8 cellular contexts compared by ENCODE assay signal in genomic region chr11:43681543-43681942, GRCh38. TPM values are rescaled to one million over a fixed set of nuclear protein-coding genes. Genes with fewer than 3 reads are reported as not detected.
A peak's percentile ranks its signal among the peaks of the same experiment; 100 is the strongest.
DNase-seq lines count a peak whose midpoint lies in the region; TF ChIP-seq lines count a peak whose summit lies in the region.

No MANE protein-coding gene starts in this region.

- H3K9me3 Mint-ChIP-seq in mesothelial cell of epicardium: no peaks in the 10 kb centered on the region

- peak overlapping the region; percentile 93 for H3K4me3 Mint-ChIP-seq in mesothelial cell of epicardium

- peak overlapping the region; percentile 86 to 87 for H3K4me3 ChIP-seq in cardiac fibroblast (replicated peaks in 1 of 2; ENCODE audit: low read depth in 2 of 2, low read length in 2 of 2)

- DNase-seq in NCI-H1092 treated with DMSO at 0.1 percent for 48 hours (lab: John Stamatoyannopoulos, UW) (peak; percentile 41), NCI-H1092 (lab: John Stamatoyannopoulos, UW) (no peak), NCI-H446 treated with DMSO at 0.1 percent for 48 hours (lab: John Stamatoyannopoulos, UW) (peak; percentile 42), cardiac fibroblast (ENCODE audit: low read depth in 2 of 2) (peak in 1 of 2 donors; percentile 32), mesothelial cell of epicardium (ENCODE audit: low spot score in 2 of 2, unreplicated experiment in 2 of 2) (no peak), mesenteric fat pad (ENCODE audit: low spot score) (no peak), NCI-H774 (lab: John Stamatoyannopoulos, UW) (no peak)
- DNase-seq in effector CD4-positive, alpha-beta T cell: no peak

- no peaks in the 10 kb centered on the region for H3K27me3 Mint-ChIP-seq in mesothelial cell of epicardium (ENCODE audit: low read depth)

- TF ChIP-seq CTCF in cardiac fibroblast (IDR thresholded peaks at IDR 0.05; ENCODE audit: low read depth, low read length) (no peak), mesothelial cell of epicardium (IDR thresholded peaks at IDR 0.05; ENCODE audit: unreplicated experiment) (no peak)

- H3K36me3 Mint-ChIP-seq in mesothelial cell of epicardium: peaks cover 26% of the 10 kb centered on the region

- H3K27ac Mint-ChIP-seq in mesothelial cell of epicardium: peak overlapping the region; percentile 99

- peaks cover 41% of the 10 kb centered on the region for H3K4me1 Mint-ChIP-seq in mesothelial cell of epicardium

RNA-seq across cellular contexts. Expression of gene HSD17B12, which starts 1.0 kb away (rescaled TPM):
- total RNA-seq in mesothelial cell of epicardium (86.9 to 99.9 TPM (median 93.6 TPM) in 3 replicates), mesenteric fat pad (110 TPM)

Comparison
In these comparisons a context has a peak if more than half of its experiments do, and no peak if none do; other contexts are left out.
1. DNase-seq: peak in NCI-H1092 treated with DMSO at 0.1 percent for 48 hours (single experiment) and NCI-H446 treated with DMSO at 0.1 percent for 48 hours (single experiment); none in NCI-H1092 (single experiment), mesothelial cell of epicardium (0 of 2), mesenteric fat pad (single experiment), NCI-H774 (single experiment) and effector CD4-positive, alpha-beta T cell (single experiment).